ENCODE assay signal across 8 cellular contexts in the genomic region with DNA sequence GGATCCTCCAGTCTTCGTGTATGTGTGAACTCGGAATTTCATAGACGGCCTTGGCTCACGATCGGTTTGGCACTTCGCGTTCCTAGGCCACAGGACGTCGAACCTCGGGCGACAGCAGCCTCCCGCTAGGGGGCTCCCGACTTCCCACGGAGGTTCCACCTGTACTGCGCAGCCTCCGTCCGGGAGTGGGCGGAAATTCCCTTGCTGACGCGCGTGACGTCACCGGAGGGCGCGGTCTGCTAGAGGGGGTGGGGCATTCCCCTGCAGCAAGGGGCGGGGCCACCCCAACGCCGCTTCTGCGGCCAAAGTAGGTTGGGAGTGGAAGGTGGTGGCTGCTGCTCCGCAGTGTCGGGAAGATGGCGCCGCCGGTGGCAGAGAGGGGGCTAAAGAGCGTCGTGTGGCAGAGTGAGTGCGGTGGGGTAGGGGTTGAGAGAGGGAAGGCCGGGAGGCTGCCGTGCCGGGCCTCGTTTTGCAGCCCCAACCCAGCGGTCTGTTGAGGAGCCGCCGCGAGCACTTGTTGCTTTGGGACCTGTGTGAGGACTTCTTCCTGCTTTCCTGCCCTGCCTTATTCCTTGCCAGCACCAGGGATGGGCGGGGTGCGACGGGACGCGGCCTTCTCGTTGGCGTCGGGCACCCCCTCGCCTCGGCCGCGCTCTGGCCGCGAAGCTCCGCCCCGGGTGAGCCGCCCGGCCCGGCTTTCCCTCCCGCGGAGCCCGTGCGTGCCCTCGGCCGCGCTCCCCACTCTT. TPM values are rescaled to one million over a fixed set of nuclear protein-coding genes. Genes with fewer than 3 reads are reported as not detected.
A peak's percentile ranks its signal among the peaks of the same experiment; 100 is the strongest.
DNase-seq lines count a peak whose midpoint lies in the region; ATAC-seq and TF ChIP-seq lines count a peak whose summit lies in the region.

A gene with protein sequence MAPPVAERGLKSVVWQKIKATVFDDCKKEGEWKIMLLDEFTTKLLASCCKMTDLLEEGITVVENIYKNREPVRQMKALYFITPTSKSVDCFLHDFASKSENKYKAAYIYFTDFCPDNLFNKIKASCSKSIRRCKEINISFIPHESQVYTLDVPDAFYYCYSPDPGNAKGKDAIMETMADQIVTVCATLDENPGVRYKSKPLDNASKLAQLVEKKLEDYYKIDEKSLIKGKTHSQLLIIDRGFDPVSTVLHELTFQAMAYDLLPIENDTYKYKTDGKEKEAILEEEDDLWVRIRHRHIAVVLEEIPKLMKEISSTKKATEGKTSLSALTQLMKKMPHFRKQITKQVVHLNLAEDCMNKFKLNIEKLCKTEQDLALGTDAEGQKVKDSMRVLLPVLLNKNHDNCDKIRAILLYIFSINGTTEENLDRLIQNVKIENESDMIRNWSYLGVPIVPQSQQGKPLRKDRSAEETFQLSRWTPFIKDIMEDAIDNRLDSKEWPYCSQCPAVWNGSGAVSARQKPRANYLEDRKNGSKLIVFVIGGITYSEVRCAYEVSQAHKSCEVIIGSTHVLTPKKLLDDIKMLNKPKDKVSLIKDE (plus strand): TSS at position 293 of the 746 bp plus-strand sequence. CDS start 64 bp downstream, at position 357.

- H3K4me1 Mint-ChIP-seq in GM23338 = peaks cover 7% of the 10 kb centered on the region
- peaks cover 26% of the 10 kb centered on the region for H3K4me1 Mint-ChIP-seq in activated T-helper 2 cell treated with anti-CD3 and anti-CD28 coated beads, Interferon-gamma antibody, Interleukin-2, Interleukin-4, amounts not matched to agents 10 μg/mL and 5 μg/mL and 100 μg/mL, durations not matched to agents 14 hours and 24 hours and 36 hours (ENCODE audit: low read depth)
- peaks cover 24 to 35% of the 10 kb centered on the region in 2 donors for H3K4me1 Mint-ChIP-seq in natural killer cell treated with Interleukin-12 subunit alpha and Interleukin-12 subunit beta and Interleukin-15 and Interleukin-18, amount 100 ng/mL, for 72 hours (ENCODE audit: low read depth in 2 of 2)
- peaks cover 34% of the 10 kb centered on the region for H3K4me1 Mint-ChIP-seq in stimulated activated naive CD8-positive, alpha-beta T cell treated with anti-CD3 and anti-CD28 coated beads, Interleukin-15, Interleukin-2, amounts not matched to agents 100 ng/mL and 50 ng/mL, for 24 hours (ENCODE audit: low read depth)

- H3F3A ChIP-seq in GM23338 (replicated peaks; ENCODE audit: low read depth) = no peaks in the 10 kb centered on the region

- POLR2A ChIA-PET in RWPE1 (lab: Yijun Ruan, JAX; ENCODE audit: low non-redundant PET) = interaction anchor here (1.0 kb wide), 1 partner anchor 54 kb away, joined by 7 read pairs; the partner anchor contains the start of gene PRPF38B

- H3K4me3 Mint-ChIP-seq in GM23338 = peak within 1 kb of the TSS; percentile 98
- H3K4me3 Mint-ChIP-seq in activated T-helper 2 cell treated with anti-CD3 and anti-CD28 coated beads, Interferon-gamma antibody, Interleukin-2, Interleukin-4, amounts not matched to agents 10 μg/mL and 5 μg/mL and 100 μg/mL, durations not matched to agents 14 hours and 24 hours and 36 hours (ENCODE audit: low read depth) = peak within 1 kb of the TSS; percentile 99
- H3K4me3 Mint-ChIP-seq in natural killer cell treated with Interleukin-12 subunit alpha and Interleukin-12 subunit beta and Interleukin-15 and Interleukin-18, amount 100 ng/mL, for 72 hours = peak within 1 kb of the TSS; percentile 100
- H3K4me3 Mint-ChIP-seq in stimulated activated naive CD8-positive, alpha-beta T cell treated with anti-CD3 and anti-CD28 coated beads, Interleukin-15, Interleukin-2, amounts not matched to agents 100 ng/mL and 50 ng/mL, for 24 hours = peak within 1 kb of the TSS; percentile 99

- CTCF ChIA-PET in RWPE1 (lab: Yijun Ruan, JAX) = no interaction called here

- peak; percentile 90 for ATAC-seq in GM23338
- ATAC-seq in natural killer cell treated with Interleukin-12 subunit alpha and Interleukin-12 subunit beta and Interleukin-15 and Interleukin-18, amount 100 ng/mL, for 72 hours = peak; percentile 96 to 97

- peak; percentile 97 for DNase-seq in EL
- DNase-seq in GM23338 (ENCODE audit: low spot score) = peak; percentile 99
- peak; percentile 96 for DNase-seq in RWPE1 (ENCODE audit: low spot score)
- DNase-seq in activated T-helper 2 cell treated with anti-CD3 and anti-CD28 coated beads, Interferon-gamma antibody, Interleukin-2, Interleukin-4, amounts not matched to agents 10 μg/mL and 5 μg/mL and 100 μg/mL, durations not matched to agents 14 hours and 24 hours and 36 hours (ENCODE audit: low spot score) = peak; percentile 98
- peak; percentile 97 for DNase-seq in fibroblast of mammary gland (ENCODE audit: low read depth)
- DNase-seq in natural killer cell treated with Interleukin-12 subunit alpha and Interleukin-12 subunit beta and Interleukin-15 and Interleukin-18, amount 100 ng/mL, for 72 hours (ENCODE audit: low spot score) = peak; percentile 99

- H2AFZ ChIP-seq in GM23338 = peak within 1 kb of the TSS; percentile 83; the same call in 1 of the 2 replicates

- no peaks in the 10 kb centered on the region for H3K36me3 Mint-ChIP-seq in GM23338 (ENCODE audit: low read depth)
- H3K36me3 Mint-ChIP-seq in activated T-helper 2 cell treated with anti-CD3 and anti-CD28 coated beads, Interferon-gamma antibody, Interleukin-2, Interleukin-4, amounts not matched to agents 10 μg/mL and 5 μg/mL and 100 μg/mL, durations not matched to agents 14 hours and 24 hours and 36 hours (ENCODE audit: low read depth) = peaks cover 30% of the 10 kb centered on the region
- H3K36me3 Mint-ChIP-seq in natural killer cell treated with Interleukin-12 subunit alpha and Interleukin-12 subunit beta and Interleukin-15 and Interleukin-18, amount 100 ng/mL, for 72 hours = peaks cover 14% of the 10 kb centered on the region
- H3K36me3 Mint-ChIP-seq in stimulated activated naive CD8-positive, alpha-beta T cell treated with anti-CD3 and anti-CD28 coated beads, Interleukin-15, Interleukin-2, amounts not matched to agents 100 ng/mL and 50 ng/mL, for 24 hours (ENCODE audit: low read depth) = peaks cover 18% of the 10 kb centered on the region

- H4K20me1 ChIP-seq in GM23338 (replicated peaks; ENCODE audit: insufficient read depth) = 0 out of 2 replicates have a peak, but pooled peaks cover 4% of the 10 kb centered on the region

- intact Hi-C loops in activated T-helper 2 cell treated with anti-CD3 and anti-CD28 coated beads, Interferon-gamma antibody, Interleukin-2, Interleukin-4, amounts not matched to agents 10 μg/mL and 5 μg/mL and 100 μg/mL, durations not matched to agents 14 hours and 24 hours and 36 hours (cut with micrococcal nuclease) = loop anchor here (1.0 to 5.0 kb wide), 3 partner anchors 54 to 1901 kb away; partner anchors contain the start of genes HENMT1 and PRPF38B

- TF ChIP-seq CTCF in GM23338 (conservative IDR thresholded peaks at IDR 0.05; ENCODE audit: low read depth in 2 of 2) (peak; percentile 89 to 95), LNCAP (IDR thresholded peaks at IDR 0.05) (peak; percentile 98), RWPE1 (conservative IDR thresholded peaks at IDR 0.05; ENCODE audit: low read depth) (peak; percentile 96), fibroblast of mammary gland (conservative IDR thresholded peaks at IDR 0.05; ENCODE audit: control insufficient read depth, insufficient read depth, low read depth, low read length) (peak; percentile 85)

- peaks cover 12% of the 10 kb centered on the region for H3K27me3 Mint-ChIP-seq in GM23338 (ENCODE audit: insufficient read depth, low read depth, poor library complexity)
- H3K27me3 Mint-ChIP-seq in activated T-helper 2 cell treated with anti-CD3 and anti-CD28 coated beads, Interferon-gamma antibody, Interleukin-2, Interleukin-4, amounts not matched to agents 10 μg/mL and 5 μg/mL and 100 μg/mL, durations not matched to agents 14 hours and 24 hours and 36 hours (ENCODE audit: low read depth) = no peaks in the 10 kb centered on the region
- H3K27me3 Mint-ChIP-seq in natural killer cell treated with Interleukin-12 subunit alpha and Interleukin-12 subunit beta and Interleukin-15 and Interleukin-18, amount 100 ng/mL, for 72 hours = peaks cover 0 to 7% of the 10 kb centered on the region in 2 donors
- H3K27me3 Mint-ChIP-seq in stimulated activated naive CD8-positive, alpha-beta T cell treated with anti-CD3 and anti-CD28 coated beads, Interleukin-15, Interleukin-2, amounts not matched to agents 100 ng/mL and 50 ng/mL, for 24 hours = no peaks in the 10 kb centered on the region

- no peaks in the 10 kb centered on the region for H3K27me3 ChIP-seq in GM23338 (ENCODE audit: insufficient read depth)

- no peaks in the 10 kb centered on the region; the same call in 2 of the 3 replicates for H3K9me3 Mint-ChIP-seq in GM23338
- no peaks in the 10 kb centered on the region for H3K9me3 Mint-ChIP-seq in activated T-helper 2 cell treated with anti-CD3 and anti-CD28 coated beads, Interferon-gamma antibody, Interleukin-2, Interleukin-4, amounts not matched to agents 10 μg/mL and 5 μg/mL and 100 μg/mL, durations not matched to agents 14 hours and 24 hours and 36 hours
- H3K9me3 Mint-ChIP-seq in natural killer cell treated with Interleukin-12 subunit alpha and Interleukin-12 subunit beta and Interleukin-15 and Interleukin-18, amount 100 ng/mL, for 72 hours = no peaks in the 10 kb centered on the region
- no peaks in the 10 kb centered on the region for H3K9me3 Mint-ChIP-seq in stimulated activated naive CD8-positive, alpha-beta T cell treated with anti-CD3 and anti-CD28 coated beads, Interleukin-15, Interleukin-2, amounts not matched to agents 100 ng/mL and 50 ng/mL, for 24 hours

- H3K4me1 ChIP-seq in GM23338 (ENCODE audit: insufficient read depth) = peaks cover 3% of the 10 kb centered on the region; the same call in 1 of the 2 replicates

- H3K27ac ChIP-seq in GM23338 (ENCODE audit: low read depth) (peak within 1 kb of the TSS; percentile 96), RWPE1 (peak within 1 kb of the TSS; percentile 96)

- no peaks in the 10 kb centered on the region for H3K36me3 ChIP-seq in GM23338 (ENCODE audit: insufficient read depth)

- peaks cover 28% of the 10 kb centered on the region for H3K79me2 ChIP-seq in GM23338 (replicated peaks; ENCODE audit: insufficient read depth)

- peak within 1 kb of the TSS; percentile 99 for H3K27ac Mint-ChIP-seq in GM23338
- peak within 1 kb of the TSS; percentile 99 for H3K27ac Mint-ChIP-seq in activated T-helper 2 cell treated with anti-CD3 and anti-CD28 coated beads, Interferon-gamma antibody, Interleukin-2, Interleukin-4, amounts not matched to agents 10 μg/mL and 5 μg/mL and 100 μg/mL, durations not matched to agents 14 hours and 24 hours and 36 hours
- peak within 1 kb of the TSS; percentile 95 to 96 for H3K27ac Mint-ChIP-seq in natural killer cell treated with Interleukin-12 subunit alpha and Interleukin-12 subunit beta and Interleukin-15 and Interleukin-18, amount 100 ng/mL, for 72 hours
- H3K27ac Mint-ChIP-seq in stimulated activated naive CD8-positive, alpha-beta T cell treated with anti-CD3 and anti-CD28 coated beads, Interleukin-15, Interleukin-2, amounts not matched to agents 100 ng/mL and 50 ng/mL, for 24 hours = peak within 1 kb of the TSS; percentile 96

- H3K4me2 ChIP-seq in GM23338 = peak within 1 kb of the TSS; percentile 87

- H3K9me2 ChIP-seq in GM23338 (ENCODE audit: insufficient read depth) = no peaks in the 10 kb centered on the region

- peak within 1 kb of the TSS; percentile 87 for H3K4me3 ChIP-seq in GM23338
- peak within 1 kb of the TSS; percentile 94 for H3K4me3 ChIP-seq in fibroblast of mammary gland (ENCODE audit: control insufficient read depth, low read depth, low read length)

RNA-seq across cellular contexts. Expression of the gene that starts here (rescaled TPM):
- total RNA-seq in GM23338 (2014; rRNA removed; shearing (Covaris generic)) = 34.0 and 37.4 TPM in 2 replicates
- polyA plus RNA-seq in GM23338 (2016; fragmentation: Nextera tagmentation; extraction: Ambion mirVana) = 24.5 and 28.5 TPM in 2 replicates
- total RNA-seq in activated T-helper 2 cell treated with anti-CD3 and anti-CD28 coated beads, Interferon-gamma antibody, Interleukin-2, Interleukin-4, amounts not matched to agents 10 μg/mL and 5 μg/mL and 100 μg/mL, durations not matched to agents 14 hours and 24 hours and 36 hours = 46.5 and 51.7 TPM in 2 replicates
- 10 to 100 TPM; 52.9 to 53.1 TPM for total RNA-seq in natural killer cell treated with Interleukin-12 subunit alpha and Interleukin-12 subunit beta and Interleukin-15 and Interleukin-18, amount 100 ng/mL, for 72 hours

Comparison
In these comparisons a context has a peak if more than half of its experiments do, and no peak if none do; other contexts are left out.
1. Peak in every context shown above with its lines: DNase-seq, ATAC-seq, H3K4me3 ChIP-seq and H3K27ac ChIP-seq.